11 cellular contexts compared by ENCODE assay signal in genomic region chr22:50456466-50457234, GRCh38. TPM values are rescaled to one million over a fixed set of nuclear protein-coding genes. Genes with fewer than 3 reads are reported as not detected.
DNase-seq lines count a peak whose midpoint lies in the region; ATAC-seq and TF ChIP-seq lines count a peak whose summit lies in the region.
"Had no signal": no experiment of that assay in that cellular context is flagged by ENCODE, and none has a peak within 500 bp of the region (broad histone marks: within the 10 kb centered on the region; RNA-seq: fewer than 3 reads in every experiment).

No MANE protein-coding gene starts in this region.

- no peak overlapping the region for H3K4me3 ChIP-seq in A673 (ENCODE audit: low read depth, low read length, poor library complexity, severe bottlenecking)
- H3K4me3 ChIP-seq in PC-9, result no peak overlapping the region
- H3K4me3 ChIP-seq in epithelial cell of esophagus (ENCODE audit: low read length), result no peak overlapping the region
- H3K4me3 ChIP-seq in testis, result no peak overlapping the region
- H3K4me3 ChIP-seq: adrenal gland, stomach had no signal

- H3K4me2 ChIP-seq in PC-9, result no peak overlapping the region

- H3K4me3 Mint-ChIP-seq in activated T-helper 17 cell treated with anti-CD3 and anti-CD28 coated beads, Interleukin-2, amount 50 U/mL, for 72 hours, result no peak overlapping the region

- POLR2A ChIA-PET in A673 (lab: Charles Lee; ENCODE audit: low non-redundant PET) (interaction anchor here (0.6 kb wide), 1 partner anchor 106 kb away, joined by 5 read pairs; no protein-coding TSS in a partner anchor), PC-9 (lab: Charles Lee; ENCODE audit: unreplicated experiment) (no interaction called here)

- ATAC-seq in activated T-helper 17 cell treated with anti-CD3 and anti-CD28 coated beads, Interleukin-2, amount 50 U/mL, for 72 hours (replicated peaks), result no peak
- no peak for ATAC-seq in HG02763 (IDR thresholded peaks at IDR 0.05; ENCODE audit: unreplicated experiment)

- H3K27ac ChIP-seq in A673 (ENCODE audit: low read depth, low read length, poor library complexity, severe bottlenecking), result no peak overlapping the region
- no peak overlapping the region for H3K27ac ChIP-seq in PC-9
- no peak overlapping the region for H3K27ac ChIP-seq in testis
- H3K27ac ChIP-seq: adrenal gland, stomach had no signal

- H3K9me2 ChIP-seq in PC-9 (ENCODE audit: insufficient read depth), result no peaks in the 10 kb centered on the region

- CTCF ChIA-PET in A673 (lab: Charles Lee), result interaction anchor here (1.2 kb wide), 1 partner anchor 41 kb away, joined by 3 read pairs; no protein-coding TSS in a partner anchor
- CTCF ChIA-PET in PC-9 (lab: Charles Lee), result no interaction called here

- no peaks in the 10 kb centered on the region for H3K9me3 Mint-ChIP-seq in activated T-helper 17 cell treated with anti-CD3 and anti-CD28 coated beads, Interleukin-2, amount 50 U/mL, for 72 hours

- H3F3A ChIP-seq in PC-9 (ENCODE audit: insufficient read depth, low read depth), result peaks cover 31% of the 10 kb centered on the region

- H3K4me1 ChIP-seq in A673 (ENCODE audit: insufficient read depth, low read length, poor library complexity, severe bottlenecking), result no peaks in the 10 kb centered on the region
- H3K4me1 ChIP-seq in PC-9 (replicated peaks; ENCODE audit: insufficient read depth), result no peaks in the 10 kb centered on the region
- H3K4me1 ChIP-seq in testis, result no peaks in the 10 kb centered on the region
- H3K4me1 ChIP-seq: adrenal gland had no signal

- H3K27me3 Mint-ChIP-seq in activated T-helper 17 cell treated with anti-CD3 and anti-CD28 coated beads, Interleukin-2, amount 50 U/mL, for 72 hours, result no peaks in the 10 kb centered on the region

- TF ChIP-seq CTCF in A673 (conservative IDR thresholded peaks at IDR 0.05; ENCODE audit: low read depth, low read length) (peak; percentile 41; the same call in 1 of the 2 replicates), GM10266 (IDR thresholded peaks at IDR 0.05; ENCODE audit: control insufficient read depth, insufficient read depth, low read depth, missing control alignments) (peak; percentile 32), PC-9 (conservative IDR thresholded peaks at IDR 0.05) (peak; percentile 54; the same call in 1 of the 2 replicates), epithelial cell of esophagus (IDR thresholded peaks at IDR 0.05; ENCODE audit: insufficient read depth, low read depth, low read length, missing control alignments) (peak; percentile 15), testis (IDR thresholded peaks at IDR 0.05) (no peak)

- H3K36me3 Mint-ChIP-seq in activated T-helper 17 cell treated with anti-CD3 and anti-CD28 coated beads, Interleukin-2, amount 50 U/mL, for 72 hours (ENCODE audit: low read depth), result peaks cover 82% of the 10 kb centered on the region

- no peak overlapping the region for H2AFZ ChIP-seq in PC-9

- no peaks in the 10 kb centered on the region for H3K9me3 ChIP-seq in A673 (ENCODE audit: low read depth, low read length, poor library complexity, severe bottlenecking)
- H3K9me3 ChIP-seq in PC-9 (ENCODE audit: insufficient read depth, low read depth), result no peaks in the 10 kb centered on the region
- H3K9me3 ChIP-seq in testis, result no peaks in the 10 kb centered on the region
- H3K9me3 ChIP-seq: adrenal gland, stomach had no signal

- intact Hi-C loops in A673 (cut with micrococcal nuclease; ENCODE audit: unreplicated experiment) (no loop called here), PC-9 (cut with micrococcal nuclease; ENCODE audit: unreplicated experiment) (no loop called here), testis (cut with DNase I; ENCODE audit: low total_unique reads) (no loop called here)

- H3K36me3 ChIP-seq in A673 (ENCODE audit: insufficient read depth, low read length, poor library complexity, severe bottlenecking), result peaks cover 41% of the 10 kb centered on the region
- peaks cover 32% of the 10 kb centered on the region for H3K36me3 ChIP-seq in PC-9 (ENCODE audit: low read depth)
- no peaks in the 10 kb centered on the region for H3K36me3 ChIP-seq in testis (ENCODE audit: low read depth, missing control alignments)

- DNase-seq in A673 (ENCODE audit: low spot score) (no peak), GM10266 (ENCODE audit: extremely low spot score) (no peak), PC-9 (no peak), epithelial cell of esophagus (ENCODE audit: low read depth) (no peak), testis (no peak), NCI-H2081 (lab: John Stamatoyannopoulos, UW) (no peak)
- DNase-seq: KG1, stomach had no signal

- H3K27ac Mint-ChIP-seq in activated T-helper 17 cell treated with anti-CD3 and anti-CD28 coated beads, Interleukin-2, amount 50 U/mL, for 72 hours, result no peak overlapping the region

- H3K79me2 ChIP-seq in PC-9 (ENCODE audit: low read depth), result no peaks in the 10 kb centered on the region

- peaks cover 31% of the 10 kb centered on the region for H4K20me1 ChIP-seq in PC-9 (ENCODE audit: insufficient read depth)

- WGBS in testis, 2 donors, result 85% methylated on average over 20 to 34 of the region's 34 CpGs

- H3K27me3 ChIP-seq in A673 (replicated peaks; ENCODE audit: insufficient read depth, low read depth, low read length, poor library complexity) (no peaks in the 10 kb centered on the region), PC-9 (ENCODE audit: insufficient read depth, low read depth) (no peaks in the 10 kb centered on the region), testis (no peaks in the 10 kb centered on the region)
- H3K27me3 ChIP-seq: adrenal gland, stomach had no signal

- TF ChIP-seq POLR2A in testis (IDR thresholded peaks at IDR 0.05), result no peak

- H3K4me1 Mint-ChIP-seq in activated T-helper 17 cell treated with anti-CD3 and anti-CD28 coated beads, Interleukin-2, amount 50 U/mL, for 72 hours, result peaks cover 8% of the 10 kb centered on the region

- no TSS peak for BruUV-seq in A673 (replicated peaks; lab: Mats Ljungman, UMichigan)
- BruUV-seq in PC-9 (replicated peaks; lab: Mats Ljungman, UMichigan), result no TSS peak

RNA-seq across cellular contexts. Expression of gene SBF1, which starts 18.2 kb away (rescaled TPM):
- total RNA-seq in A673 (2021) (97.2 and 107 TPM in 2 replicates), PC-9 (2021) (85.2 and 104 TPM in 2 replicates), testis (100 to 1,000 TPM; 201 to 208 TPM)
- 239 TPM for polyA plus RNA-seq in testis (ENCODE audit: insufficient read depth, low read depth, low replicate concordance)
- total RNA-seq in activated T-helper 17 cell treated with anti-CD3 and anti-CD28 coated beads, Interleukin-2, amount 50 U/mL, for 72 hours, result 100 to 1,000 TPM in 1 of 2 donors, 10 to 100 TPM in 1; 84.2 to 126 TPM

RNA-seq across cellular contexts. Expression of gene ADM2, which starts 24.7 kb away (rescaled TPM):
- total RNA-seq in A673 (2021), result 5.4 and 9.8 TPM in 2 replicates
- 7.2 and 10.5 TPM in 2 replicates for total RNA-seq in PC-9 (2021)
- total RNA-seq in testis, result 1 to 10 TPM; 1.0 to 1.9 TPM
- 0.99 TPM for polyA plus RNA-seq in testis (ENCODE audit: insufficient read depth, low read depth, low replicate concordance)
- total RNA-seq in activated T-helper 17 cell treated with anti-CD3 and anti-CD28 coated beads, Interleukin-2, amount 50 U/mL, for 72 hours, result 1 to 10 TPM; 1.3 to 3.7 TPM

RNA-seq across cellular contexts. Expression of gene MIOX, which starts 30.0 kb away (rescaled TPM):
- total RNA-seq in A673 (2021), result 0.32 and 0.46 TPM in 2 replicates
- total RNA-seq in PC-9 (2021), result 1.4 and 1.5 TPM in 2 replicates
- total RNA-seq in testis, result under 1 TPM; 0.24 to 0.25 TPM
- polyA plus RNA-seq in testis (ENCODE audit: insufficient read depth, low read depth, low replicate concordance), result not detected
- under 1 TPM; 0.24 to 0.53 TPM for total RNA-seq in activated T-helper 17 cell treated with anti-CD3 and anti-CD28 coated beads, Interleukin-2, amount 50 U/mL, for 72 hours
- total RNA-seq: adrenal gland, stomach had no signal
- polyA plus RNA-seq: adrenal gland had no signal

RNA-seq across cellular contexts. Expression of gene LMF2, which starts 50.9 kb away (rescaled TPM):
- 79.2 and 79.3 TPM in 2 replicates for total RNA-seq in A673 (2021)
- 37.3 and 52.2 TPM in 2 replicates for total RNA-seq in PC-9 (2021)
- total RNA-seq in testis, result 100 to 1,000 TPM in 1 of 2 donors, 10 to 100 TPM in 1; 95.4 to 109 TPM
- 59.7 TPM for polyA plus RNA-seq in testis (ENCODE audit: insufficient read depth, low read depth, low replicate concordance)
- 10 to 100 TPM; 61.3 to 89.0 TPM for total RNA-seq in activated T-helper 17 cell treated with anti-CD3 and anti-CD28 coated beads, Interleukin-2, amount 50 U/mL, for 72 hours

RNA-seq across cellular contexts. Expression of gene NCAPH2, which starts 51.4 kb away (rescaled TPM):
- total RNA-seq in A673 (2021) (135 TPM in 2 replicates), PC-9 (2021) (58.8 and 62.9 TPM in 2 replicates), testis (10 to 100 TPM; 88.5 to 89.2 TPM)
- 67.4 TPM for polyA plus RNA-seq in testis (ENCODE audit: insufficient read depth, low read depth, low replicate concordance)
- total RNA-seq in activated T-helper 17 cell treated with anti-CD3 and anti-CD28 coated beads, Interleukin-2, amount 50 U/mL, for 72 hours, result 100 to 1,000 TPM; 112 to 138 TPM

Comparison
In these comparisons a context has a peak if more than half of its experiments do, and no peak if none do; other contexts are left out.
1. CTCF ChIP-seq: peak in A673 (single experiment), GM10266 (single experiment), PC-9 (single experiment) and epithelial cell of esophagus (single experiment); none in testis (0 of 3).